In the genomic region with DNA sequence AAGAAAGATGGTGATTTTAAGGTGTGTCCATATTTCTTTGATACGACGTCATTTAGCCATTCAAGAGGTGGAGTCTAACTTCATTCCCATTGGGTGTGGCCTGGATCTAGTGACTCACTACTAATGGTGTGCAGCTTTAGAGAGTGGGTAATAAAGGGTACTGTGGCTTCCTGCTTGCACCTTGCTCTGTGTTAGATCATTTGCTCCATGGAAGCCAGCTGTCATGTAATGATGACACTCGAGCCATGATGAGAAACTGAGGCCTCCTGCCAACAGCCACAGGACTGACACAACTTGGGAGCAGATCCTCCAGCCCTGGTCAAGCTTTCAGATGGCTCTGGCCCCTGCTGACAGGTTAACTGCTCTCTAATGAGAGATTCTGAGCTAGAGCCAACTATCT, we compare ENCODE assay signal across 24 cellular contexts.
DNase-seq lines count a peak whose midpoint lies in the region; ATAC-seq and TF ChIP-seq lines count a peak whose summit lies in the region.
"Had no signal": no experiment of that assay in that cellular context is flagged by ENCODE, and none has a peak within 500 bp of the region (broad histone marks: within the 10 kb centered on the region; RNA-seq: fewer than 3 reads in every experiment).

No MANE protein-coding gene starts in this region.

- H3K4me1 ChIP-seq in foreskin keratinocyte: no peaks in the 10 kb centered on the region
- H3K4me1 ChIP-seq: HAP-1, Peyer's patch, SJCRH30 had no signal

- peaks cover 29% of the 10 kb centered on the region for H3K4me1 Mint-ChIP-seq in mesothelial cell of epicardium
- no peaks in the 10 kb centered on the region for H3K4me1 Mint-ChIP-seq in stimulated activated effector memory CD8-positive, alpha-beta T cell treated with anti-CD3 and anti-CD28 coated beads, Interleukin-12 subunit alpha, Interleukin-12 subunit beta, amount 100 ng/mL, for 72 hours
- H3K4me1 Mint-ChIP-seq: CD8-positive, alpha-beta memory T cell had no signal

- DNase-seq in NCI-H748 (lab: John Stamatoyannopoulos, UW; ENCODE audit: unreplicated experiment) (peak; percentile 17), NCI-H748 treated with DMSO at 0.1 percent for 48 hours (lab: John Stamatoyannopoulos, UW) (no peak), NCI-H69 (lab: John Stamatoyannopoulos, UW) (peak; percentile 2), foreskin keratinocyte (peak in 1 of 2 donors; percentile 5), mesothelial cell of epicardium (ENCODE audit: low spot score in 2 of 2, unreplicated experiment in 2 of 2) (no peak)
- no peak for DNase-seq in stimulated activated effector memory CD8-positive, alpha-beta T cell treated with anti-CD3 and anti-CD28 coated beads, Interleukin-12 subunit alpha, Interleukin-12 subunit beta, amount 100 ng/mL, for 72 hours (ENCODE audit: low spot score in 2 of 2)
- DNase-seq: 8988T; AML-193; CD8-positive, alpha-beta memory T cell; DMS79 treated with DMSO at 0.1 percent for 48 hours; GM23248; Karpas-422; MM.1S; NCI-H1092; NCI-H1436; NCI-H187 treated with DMSO at 0.1 percent for 48 hours; NCI-H2107; NCI-H446 treated with DMSO at 0.1 percent for 48 hours; NCI-H526 treated with DMSO at 0.1 percent for 48 hours; Peyer's patch; SJCRH30 had no signal

- peaks cover 23% of the 10 kb centered on the region for H3K36me3 Mint-ChIP-seq in mesothelial cell of epicardium
- no peaks in the 10 kb centered on the region for H3K36me3 Mint-ChIP-seq in stimulated activated effector memory CD8-positive, alpha-beta T cell treated with anti-CD3 and anti-CD28 coated beads, Interleukin-12 subunit alpha, Interleukin-12 subunit beta, amount 100 ng/mL, for 72 hours
- H3K36me3 Mint-ChIP-seq: CD8-positive, alpha-beta memory T cell had no signal

- H3K4me3 Mint-ChIP-seq in mesothelial cell of epicardium: no peak overlapping the region
- H3K4me3 Mint-ChIP-seq in stimulated activated effector memory CD8-positive, alpha-beta T cell treated with anti-CD3 and anti-CD28 coated beads, Interleukin-12 subunit alpha, Interleukin-12 subunit beta, amount 100 ng/mL, for 72 hours: no peak overlapping the region
- H3K4me3 Mint-ChIP-seq: CD8-positive, alpha-beta memory T cell had no signal

- no peak overlapping the region for H3K27ac Mint-ChIP-seq in mesothelial cell of epicardium
- H3K27ac Mint-ChIP-seq in stimulated activated effector memory CD8-positive, alpha-beta T cell treated with anti-CD3 and anti-CD28 coated beads, Interleukin-12 subunit alpha, Interleukin-12 subunit beta, amount 100 ng/mL, for 72 hours: no peak overlapping the region
- H3K27ac Mint-ChIP-seq: CD8-positive, alpha-beta memory T cell had no signal

- no peak overlapping the region for H3K27ac ChIP-seq in foreskin keratinocyte
- H3K27ac ChIP-seq: C4-2B, GM23248, Peyer's patch, SJCRH30 had no signal

- H3K27me3 ChIP-seq in foreskin keratinocyte: no peaks in the 10 kb centered on the region
- H3K27me3 ChIP-seq: Peyer's patch had no signal

- no peaks in the 10 kb centered on the region for H3K27me3 Mint-ChIP-seq in mesothelial cell of epicardium (ENCODE audit: low read depth)
- H3K27me3 Mint-ChIP-seq: CD8-positive, alpha-beta memory T cell had no signal

- ATAC-seq in foreskin keratinocyte: peak; percentile 35
- no peak for ATAC-seq in stimulated activated effector memory CD8-positive, alpha-beta T cell treated with anti-CD3 and anti-CD28 coated beads, Interleukin-12 subunit alpha, Interleukin-12 subunit beta, amount 100 ng/mL, for 72 hours
- no peak for ATAC-seq in HG03460 (IDR thresholded peaks at IDR 0.05; ENCODE audit: unreplicated experiment)

- H3K9me3 Mint-ChIP-seq in mesothelial cell of epicardium: peaks cover 17% of the 10 kb centered on the region
- peaks cover 16% of the 10 kb centered on the region for H3K9me3 Mint-ChIP-seq in stimulated activated effector memory CD8-positive, alpha-beta T cell treated with anti-CD3 and anti-CD28 coated beads, Interleukin-12 subunit alpha, Interleukin-12 subunit beta, amount 100 ng/mL, for 72 hours

- TF ChIP-seq CTCF in foreskin keratinocyte (conservative IDR thresholded peaks at IDR 0.05) (no peak), mesothelial cell of epicardium (IDR thresholded peaks at IDR 0.05; ENCODE audit: unreplicated experiment) (no peak)

Comparison
In these comparisons a context has a peak if more than half of its experiments do, and no peak if none do; other contexts are left out.
1. DNase-seq: peak in NCI-H748 (single experiment) and NCI-H69 (single experiment); none in NCI-H748 treated with DMSO at 0.1 percent for 48 hours (single experiment), mesothelial cell of epicardium (0 of 2) and stimulated activated effector memory CD8-positive, alpha-beta T cell treated with anti-CD3 and anti-CD28 coated beads, Interleukin-12 subunit alpha, Interleukin-12 subunit beta, amount 100 ng/mL, for 72 hours (0 of 2).